19 cellular contexts compared by ENCODE assay signal in genomic region chr7:47383064-47383463, GRCh38.
DNase-seq lines count a peak whose midpoint lies in the region; ATAC-seq, FAIRE-seq and TF ChIP-seq lines count a peak whose summit lies in the region.
"Had no signal": no experiment of that assay in that cellular context is flagged by ENCODE, and none has a peak within 500 bp of the region (broad histone marks: within the 10 kb centered on the region; RNA-seq: fewer than 3 reads in every experiment).

No MANE protein-coding gene starts in this region.

- peaks cover 1% of the 10 kb centered on the region for H3K36me3 ChIP-seq in bronchial epithelial cell (ENCODE audit: control insufficient read depth, insufficient read depth, low read length)
- peaks cover 16% of the 10 kb centered on the region for H3K36me3 ChIP-seq in SJCRH30
- H3K36me3 ChIP-seq: colonic mucosa had no signal

- peak overlapping the region in 2 of 3 experiments; percentile 3 to 4 for H3K27ac Mint-ChIP-seq in nephron

- peak; percentile 50 for FAIRE-seq in bronchial epithelial cell (lab: Jason Lieb, UNC)
- FAIRE-seq: A204.1, HepG2 had no signal

- peaks cover 58% of the 10 kb centered on the region for H3K4me1 Mint-ChIP-seq in nephron

- DNase-seq in ACHN (peak; percentile 22), LHCN-M2 (ENCODE audit: low read depth) (peak; percentile 84), bronchial epithelial cell (ENCODE audit: low read depth) (no peak), SJCRH30 (no peak), GM10266 (ENCODE audit: extremely low spot score) (no peak)
- DNase-seq: activated CD4-positive, alpha-beta T cell treated with anti-CD3 and anti-CD28 coated beads, Interleukin-2, amount 50 U/mL, for 4 hours; activated T-cell treated with anti-CD3 and anti-CD28 coated beads, Interleukin-2, amount 50 U/mL, for 48 hours; Caco-2; colonic mucosa; heart right ventricle; kidney glomerular epithelial cell; NK-92 treated with Interleukin-12 subunit alpha and Interleukin-12 subunit beta, amount 100 ng/mL, for 24 hours; SHP77 treated with DMSO at 0.1 percent for 48 hours had no signal

- in situ Hi-C loops in ACHN (cut with HindIII; ENCODE audit: low pct_ligation_motif_present, low pct_unique_long_range_greater_than_20kb, low sequenced_read_pairs), result no loop called here

- no peak overlapping the region for H3K4me3 ChIP-seq in bronchial epithelial cell (ENCODE audit: low read depth, low read length)
- H3K4me3 ChIP-seq in SJCRH30, result no peak overlapping the region
- H3K4me3 ChIP-seq: colonic mucosa, heart right ventricle had no signal

- peaks cover 6% of the 10 kb centered on the region for H3K27me3 Mint-ChIP-seq in nephron (ENCODE audit: low read depth)

- no peak for TF ChIP-seq CTCF in bronchial epithelial cell (IDR thresholded peaks at IDR 0.05; ENCODE audit: insufficient read depth, low read length, severe bottlenecking)
- TF ChIP-seq CTCF in nephron (IDR thresholded peaks at IDR 0.05; ENCODE audit: unreplicated experiment in 3 of 3), result no peak
- TF ChIP-seq CTCF in GM10266 (IDR thresholded peaks at IDR 0.05; ENCODE audit: control insufficient read depth, insufficient read depth, low read depth, missing control alignments), result no peak

- peaks cover 41% of the 10 kb centered on the region for H3K36me3 Mint-ChIP-seq in nephron (ENCODE audit: low read depth)

- H3K9me3 ChIP-seq in SJCRH30 (replicated peaks), result no peaks in the 10 kb centered on the region
- H3K9me3 ChIP-seq: Caco-2, colonic mucosa, heart right ventricle had no signal

- peaks cover 25% of the 10 kb centered on the region for H3K4me1 ChIP-seq in SJCRH30
- H3K4me1 ChIP-seq: colonic mucosa had no signal

- ATAC-seq in HG03520 (IDR thresholded peaks at IDR 0.05; ENCODE audit: unreplicated experiment), result no peak
- ATAC-seq in HG03565 (IDR thresholded peaks at IDR 0.05; ENCODE audit: unreplicated experiment), result no peak
- ATAC-seq: heart right ventricle, HepG2 had no signal

- no peaks in the 10 kb centered on the region for H3K9me3 Mint-ChIP-seq in nephron

- H3K27ac ChIP-seq in SJCRH30, result no peak overlapping the region
- H3K27ac ChIP-seq: colonic mucosa, heart right ventricle, parathyroid adenoma had no signal

- H3K4me3 Mint-ChIP-seq in nephron, result no peak overlapping the region

- no peaks in the 10 kb centered on the region for H3K27me3 ChIP-seq in bronchial epithelial cell (ENCODE audit: control insufficient read depth, insufficient read depth, low read length)
- H3K27me3 ChIP-seq in SJCRH30, result no peaks in the 10 kb centered on the region
- H3K27me3 ChIP-seq: colonic mucosa, heart right ventricle had no signal

Comparison
In these comparisons a context has a peak if more than half of its experiments do, and no peak if none do; other contexts are left out.
1. DNase-seq: peak in ACHN (single experiment) and LHCN-M2 (single experiment); none in bronchial epithelial cell (single experiment), SJCRH30 (0 of 2) and GM10266 (single experiment).